27 cellular contexts compared by ENCODE assay signal in the genomic region with DNA sequence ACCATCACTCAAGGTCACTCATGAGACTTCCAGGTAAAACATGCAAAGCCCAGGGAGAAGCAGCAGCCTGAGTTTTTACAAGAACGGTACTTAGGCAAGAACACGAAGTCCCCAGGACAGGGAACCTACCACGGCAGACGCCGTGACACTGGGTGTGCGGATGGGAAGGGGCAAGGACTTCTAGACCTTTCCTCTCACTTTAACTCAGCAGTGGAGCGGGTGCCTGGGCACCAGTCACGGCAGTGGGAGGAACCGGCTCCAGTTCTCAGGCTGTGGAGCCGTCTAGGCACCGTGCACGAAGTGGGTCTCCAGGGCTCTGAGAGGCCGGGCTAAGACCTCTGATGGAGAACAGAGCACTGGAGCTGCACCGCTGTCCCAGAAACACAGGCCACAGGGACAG. TPM values are rescaled to one million over a fixed set of nuclear protein-coding genes. Genes with fewer than 3 reads are reported as not detected.
A peak's percentile ranks its signal among the peaks of the same experiment; 100 is the strongest.
DNase-seq lines count a peak whose midpoint lies in the region; ATAC-seq, FAIRE-seq and TF ChIP-seq lines count a peak whose summit lies in the region.
"Had no signal": no experiment of that assay in that cellular context is flagged by ENCODE, and none has a peak within 500 bp of the region (broad histone marks: within the 10 kb centered on the region; RNA-seq: fewer than 3 reads in every experiment).

No MANE protein-coding gene starts in this region.

- H3K4ac ChIP-seq in H1 (replicated peaks; ENCODE audit: insufficient read length, low read depth, low read length), result no peak overlapping the region

- H3K4me1 Mint-ChIP-seq in type B pancreatic cell (ENCODE audit: unreplicated experiment), result peaks cover 39% of the 10 kb centered on the region

- peak overlapping the region; percentile 7; the same call in 1 of the 2 replicates for H2AK5ac ChIP-seq in H1 (ENCODE audit: low read depth, low read length)

- TF ChIP-seq EP300 in H1 (IDR thresholded peaks at IDR 0.05; ENCODE audit: borderline replicate concordance in 1 of 2, low read depth in 2 of 2, low read length in 2 of 2) (no peak), neural cell (conservative IDR thresholded peaks at IDR 0.05; ENCODE audit: poor library complexity, severe bottlenecking) (no peak)

- H4K20me1 ChIP-seq in H1 (replicated peaks in 1 of 2; ENCODE audit: control insufficient read depth in 1 of 2, insufficient read depth in 2 of 2, low read length in 2 of 2) (peaks cover 6 to 21% of the 10 kb centered on the region in 2 experiments), neural cell (ENCODE audit: insufficient read depth) (no peaks in the 10 kb centered on the region)

- H3K9me3 ChIP-seq in heart left ventricle (no peaks in the 10 kb centered on the region), H1 (ENCODE audit: insufficient read depth in 2 of 2, low read depth in 1 of 2, low read length in 1 of 2) (no peaks in the 10 kb centered on the region), neural cell (ENCODE audit: low read length) (no peaks in the 10 kb centered on the region)
- H3K9me3 ChIP-seq: BE2C, colonic mucosa had no signal

- no peak overlapping the region for H4K91ac ChIP-seq in H1 (replicated peaks; ENCODE audit: insufficient read length, low read length)

- H3K4me2 ChIP-seq in H1 (ENCODE audit: insufficient read depth in 1 of 2, low read depth in 2 of 2, low read length in 2 of 2) (peak overlapping the region in 1 of 2 experiments; percentile 96; a peak in 2 of 4 replicates), neural cell (ENCODE audit: low read length) (peak overlapping the region; percentile 95)

- peak overlapping the region; percentile 93 for H3K4me3 Mint-ChIP-seq in type B pancreatic cell

- H3K23ac ChIP-seq in H1 (ENCODE audit: insufficient read length), result no peak overlapping the region

- DNase-seq in heart left ventricle, result no peak
- no peak for DNase-seq in Right ventricle myocardium superior
- DNase-seq in H1 (ENCODE audit: low read depth in 1 of 2, low spot score in 2 of 2), result no peak
- DNase-seq in type B pancreatic cell (ENCODE audit: extremely low spot score, unreplicated experiment), result no peak
- DNase-seq in anterior cingulate cortex (lab: John Stamatoyannopoulos, UW), result no peak
- DNase-seq: BE2C; colonic mucosa; COR-L47; hippocampal formation; mammary epithelial cell; NCI-H526 treated with DMSO at 0.1 percent for 48 hours; posterior cingulate gyrus; stimulated activated CD4-positive, alpha-beta T cell treated with anti-CD3 and anti-CD28 coated beads, Interleukin-2, amount 100 ng/mL, for 24 hours; stimulated activated naive CD4-positive, alpha-beta T cell; T-cell had no signal

- H3K23me2 ChIP-seq in H1 (ENCODE audit: low read depth, low read length), result peaks cover 15% of the 10 kb centered on the region; the same call in 1 of the 2 replicates

- 32 to 51% (median 48%) methylated on average over 14 of the region's 14 CpGs for WGBS in heart left ventricle, 4 donors
- WGBS in H1 (ENCODE audit: extremely low coverage in 1 of 2, insufficient coverage in 1 of 2, insufficient read length in 1 of 2, insufficient replicate concordance in 2 of 2, low coverage in 1 of 2, low lambda C conversion rate in 2 of 2, missing lambda C conversion rate in 1 of 2), 2 experiments, result 87% methylated on average over 14 of the region's 14 CpGs; no CpG with 5 or more reads in 1 of the 2 experiments

- H2BK15ac ChIP-seq in H1 (ENCODE audit: low read length), result no peak overlapping the region

- no peak overlapping the region for H3K18ac ChIP-seq in H1 (ENCODE audit: extremely low read depth, low read length)

- peak overlapping the region in 10 of 12 donors; percentile 48 to 99 (median 78) for H3K4me3 ChIP-seq in heart left ventricle
- H3K4me3 ChIP-seq in H1 (ENCODE audit: extremely low read depth in 1 of 4, insufficient read depth in 2 of 4, low read depth in 3 of 4, low read length in 4 of 4), result no peak overlapping the region
- peak overlapping the region; percentile 90 for H3K4me3 ChIP-seq in neural cell (ENCODE audit: low read length)
- H3K4me3 ChIP-seq: colonic mucosa had no signal

- H3K9me3 Mint-ChIP-seq in type B pancreatic cell, result no peaks in the 10 kb centered on the region
- H3K9me3 Mint-ChIP-seq: T-cell had no signal

- intact Hi-C loops in heart left ventricle (cut with DNase I), result loop anchor here in 7 of 10 donors (2.0 to 5.0 kb wide), 5 partner anchors 30 to 86 kb away; a partner anchor contains a TSS
- intact Hi-C loops in Right ventricle myocardium superior (cut with DNase I), result loop anchor here (5.0 kb wide), 1 partner anchor 34 kb away; a partner anchor contains a TSS

- H3K4me1 ChIP-seq in heart left ventricle (peaks cover 2 to 71% (median 46%) of the 10 kb centered on the region in 12 donors), H1 (replicated peaks in 1 of 4; ENCODE audit: control insufficient read depth in 3 of 4, insufficient read depth in 4 of 4, low read length in 3 of 4) (peaks cover 3 to 16% (median 8%) of the 10 kb centered on the region in 4 experiments; a peak in 5 of 7 replicates)
- H3K4me1 ChIP-seq: BE2C, colonic mucosa had no signal

- ATAC-seq in heart left ventricle (peak in 1 of 4 donors; percentile 3), Right ventricle myocardium superior (ENCODE audit: poor library complexity) (no peak), GM21529 (IDR thresholded peaks at IDR 0.05; ENCODE audit: unreplicated experiment) (no peak), GM19324 (IDR thresholded peaks at IDR 0.05; ENCODE audit: low FRiP score, unreplicated experiment) (no peak)
- ATAC-seq: HCT116, T-cell had no signal

- H3K36me3 Mint-ChIP-seq in type B pancreatic cell, result peaks cover 3% of the 10 kb centered on the region
- H3K36me3 Mint-ChIP-seq: T-cell had no signal

- H2AFZ ChIP-seq in H1 (ENCODE audit: low read length), result no peak overlapping the region
- H2AFZ ChIP-seq in neural cell (ENCODE audit: low read depth, low read length), result no peak overlapping the region

- TF ChIP-seq CTCF in heart left ventricle (IDR thresholded peaks at IDR 0.05) (no peak), H1 (IDR thresholded peaks at IDR 0.05; ENCODE audit: control extremely low read depth in 1 of 3, insufficient read depth in 1 of 3, low read depth in 1 of 3, low read length in 3 of 3) (no peak), neural cell (IDR thresholded peaks at IDR 0.05; ENCODE audit: poor library complexity, severe bottlenecking) (no peak), type B pancreatic cell (conservative IDR thresholded peaks at IDR 0.05) (no peak)

- no peak overlapping the region for H3K14ac ChIP-seq in H1 (ENCODE audit: insufficient read length)

- CTCF ChIA-PET in H1 (lab: Charles Lee; ENCODE audit: partially characterized antibody), result interaction anchor here (0.9 to 1.5 kb wide), 6 partner anchors 11 to 46 kb away, joined by 3 to 5 read pairs (median 4); no protein-coding TSS in a partner anchor

- no peak overlapping the region for H3K56ac ChIP-seq in H1 (replicated peaks; ENCODE audit: insufficient read length, low read depth, low read length)

- H3K27me3 ChIP-seq in heart left ventricle (peaks cover 0 to 27% (median 0%) of the 10 kb centered on the region in 9 donors), H1 (replicated peaks in 1 of 4; ENCODE audit: control insufficient read depth in 3 of 4, extremely low read depth in 1 of 4, insufficient read depth in 3 of 4, low read length in 3 of 4) (peaks cover 14 to 32% (median 27%) of the 10 kb centered on the region in 4 experiments; a peak in 6 of 7 replicates), neural cell (ENCODE audit: insufficient read depth, low read depth, low read length) (peaks cover 12% of the 10 kb centered on the region)

- H2BK5ac ChIP-seq in H1 (ENCODE audit: low read depth, low read length), result no peak overlapping the region

- no peak for TF ChIP-seq POLR2A in heart left ventricle (IDR thresholded peaks at IDR 0.05)
- TF ChIP-seq POLR2A in H1 (IDR thresholded peaks at IDR 0.05; ENCODE audit: control extremely low read depth in 1 of 2, low read depth in 2 of 2, low read length in 2 of 2), result no peak

- H2BK12ac ChIP-seq in H1 (ENCODE audit: low read depth, low read length), result no peak overlapping the region

- H3K27ac ChIP-seq in heart left ventricle (peak overlapping the region in 11 of 12 donors; percentile 53 to 94 (median 89)), H1 (ENCODE audit: low read depth, low read length) (no peak overlapping the region), neural cell (ENCODE audit: low read length) (no peak overlapping the region)
- H3K27ac ChIP-seq: colonic mucosa had no signal

- H4K5ac ChIP-seq in H1 (ENCODE audit: insufficient read length, low read depth, low read length), result no peak overlapping the region

- peaks cover 5% of the 10 kb centered on the region for H3F3A ChIP-seq in neural cell (ENCODE audit: insufficient read depth, low read length, poor library complexity, severe bottlenecking)

- TF ChIP-seq RAD21 in H1 (IDR thresholded peaks at IDR 0.05 in 1 of 2, conservative IDR thresholded peaks at IDR 0.05 in 1 of 2; ENCODE audit: low read depth in 2 of 2, low read length in 2 of 2) (no peak), neural cell (conservative IDR thresholded peaks at IDR 0.05) (no peak)

- H3K79me1 ChIP-seq in H1 (ENCODE audit: low read depth, low read length), result peaks cover 11% of the 10 kb centered on the region

- H3K27me3 Mint-ChIP-seq in type B pancreatic cell, result peaks cover 15% of the 10 kb centered on the region

- peaks cover 14 to 49% of the 10 kb centered on the region in 2 experiments for H3K79me2 ChIP-seq in H1 (ENCODE audit: control insufficient read depth in 1 of 2, insufficient read depth in 2 of 2, low read length in 2 of 2)
- H3K79me2 ChIP-seq in neural cell (replicated peaks; ENCODE audit: insufficient read depth, low read length), result peaks cover 47% of the 10 kb centered on the region

- POLR2A ChIA-PET in H1 (lab: Charles Lee; ENCODE audit: partially characterized antibody), result interaction anchor here (0.7 to 1.5 kb wide), 3 partner anchors 19 to 34 kb away, joined by 3 to 4 read pairs (median 4); no protein-coding TSS in a partner anchor

- no peak for FAIRE-seq in H1 (lab: Jason Lieb, UNC)
- FAIRE-seq: endometrium, TTC549 had no signal

- no peak overlapping the region for H3K9ac ChIP-seq in H1 (replicated peaks in 1 of 4; ENCODE audit: extremely low read depth in 1 of 4, low read depth in 3 of 4, low read length in 3 of 4)
- H3K9ac ChIP-seq in neural cell (ENCODE audit: low read length), result no peak overlapping the region

- H2BK20ac ChIP-seq in H1 (ENCODE audit: low read length), result no peak overlapping the region

- no peak overlapping the region for H2BK120ac ChIP-seq in H1 (replicated peaks; ENCODE audit: low read depth, low read length)

- H3K36me3 ChIP-seq in heart left ventricle, result peaks cover 0 to 3% (median 0%) of the 10 kb centered on the region in 9 donors
- no peaks in the 10 kb centered on the region; a peak in 1 of 8 replicates for H3K36me3 ChIP-seq in H1 (ENCODE audit: control insufficient read depth in 2 of 4, insufficient read depth in 4 of 4, low read length in 3 of 4)
- no peaks in the 10 kb centered on the region for H3K36me3 ChIP-seq in neural cell (ENCODE audit: insufficient read depth, low read length)
- H3K36me3 ChIP-seq: BE2C, colonic mucosa had no signal

- H4K8ac ChIP-seq in H1 (ENCODE audit: extremely low read depth, insufficient read depth, low read length), result no peak overlapping the region

- peak overlapping the region; percentile 89 for H3K27ac Mint-ChIP-seq in type B pancreatic cell
- H3K27ac Mint-ChIP-seq: activated naive CD8-positive, alpha-beta T cell had no signal

- no peaks in the 10 kb centered on the region for H3K9me2 ChIP-seq in neural cell (ENCODE audit: insufficient read depth, low read length)

RNA-seq across cellular contexts. Expression of a gene that starts 2.5 kb away (rescaled TPM):
- total RNA-seq in heart left ventricle (10 to 100 TPM; 11.2 to 27.4 (median 14.4) TPM), Right ventricle myocardium superior (13.5 TPM), type B pancreatic cell (ENCODE audit: low replicate concordance) (9.8 and 13.6 TPM in 2 replicates)
- polyA plus RNA-seq in heart left ventricle (1 to 10 TPM; 6.6 to 8.2 TPM), H1 (2011; rRNA removed) (6.4 and 10.7 TPM in 2 replicates), neural cell (15.0 and 21.0 TPM in 2 replicates)
- 21.1 and 22.4 TPM in 2 replicates for total RNA-seq in H1 (2021; fragmentation: NEBNext Ultra II Directional; extraction: Animal tissue kit (Norgen Biotek cat#: 25700))
- 8.6 TPM for polyA plus RNA-seq in H1 (2011; cell fraction: cytosol; rRNA removed)
- 14.3 TPM for polyA plus RNA-seq in H1 (2011; cell fraction: nucleus; rRNA removed)
- 8.5 to 11.4 TPM (median 10.9 TPM) in 4 replicates for polyA plus RNA-seq in H1 (2012, experiment 1 of 2)
- polyA plus RNA-seq in H1 (2012, experiment 2 of 2), result 11.3 TPM
- 7.1 TPM for polyA plus RNA-seq in H1 (2013, experiment 1 of 2)
- 7.8 TPM for polyA plus RNA-seq in H1 (2013, experiment 2 of 2)
- 32.8 and 34.9 TPM in 2 replicates for polyA minus RNA-seq in H1 (2011; rRNA and poly(A)+ RNA removed)
- polyA minus RNA-seq in H1 (2011; cell fraction: cytosol; rRNA and poly(A)+ RNA removed), result 22.2 TPM
- 18.9 TPM for polyA minus RNA-seq in H1 (2011; cell fraction: nucleus; rRNA and poly(A)+ RNA removed)
- polyA minus RNA-seq in neural cell, result 43.5 and 48.2 TPM in 2 replicates

RNA-seq across cellular contexts. Expression of a gene that starts 32.8 kb away (rescaled TPM):
- total RNA-seq in heart left ventricle (not detected), Right ventricle myocardium superior (not detected), type B pancreatic cell (ENCODE audit: low replicate concordance) (not detected in 2 replicates)
- polyA plus RNA-seq in heart left ventricle (under 1 TPM; 0.12 to 0.72 TPM), H1 (2011; rRNA removed) (0.05 TPM in 1 of 2 replicates, not detected in the other), neural cell (not detected in 2 replicates)
- total RNA-seq in H1 (2021; fragmentation: NEBNext Ultra II Directional; extraction: Animal tissue kit (Norgen Biotek cat#: 25700)), result not detected in 2 replicates
- polyA plus RNA-seq in H1 (2011; cell fraction: cytosol; rRNA removed), result not detected
- not detected for polyA plus RNA-seq in H1 (2011; cell fraction: nucleus; rRNA removed)
- polyA plus RNA-seq in H1 (2012, experiment 1 of 2), result not detected in 4 replicates
- polyA plus RNA-seq in H1 (2012, experiment 2 of 2), result not detected
- polyA plus RNA-seq in H1 (2013, experiment 1 of 2), result not detected
- polyA plus RNA-seq in H1 (2013, experiment 2 of 2), result not detected
- not detected in 2 replicates for polyA minus RNA-seq in H1 (2011; rRNA and poly(A)+ RNA removed)
- polyA minus RNA-seq in H1 (2011; cell fraction: cytosol; rRNA and poly(A)+ RNA removed), result not detected
- not detected for polyA minus RNA-seq in H1 (2011; cell fraction: nucleus; rRNA and poly(A)+ RNA removed)
- not detected in 2 replicates for polyA minus RNA-seq in neural cell
- total RNA-seq: A172, colonic mucosa, Daoy, LHCN-M2, mammary epithelial cell, skeletal muscle tissue, T-cell, urinary bladder had no signal
- polyA plus RNA-seq: mammary epithelial cell had no signal

RNA-seq across cellular contexts. Expression of a gene that starts 36.5 kb away (rescaled TPM):
- total RNA-seq in heart left ventricle, result 100 to 1,000 TPM in 1 of 9 donors, 10 to 100 TPM in 8; 65.0 to 122 (median 72.2) TPM
- 100 to 1,000 TPM in 1 of 2 donors, 10 to 100 TPM in 1; 44.4 to 179 TPM for polyA plus RNA-seq in heart left ventricle
- 69.0 TPM for total RNA-seq in Right ventricle myocardium superior
- 77.1 and 78.1 TPM in 2 replicates for total RNA-seq in H1 (2021; fragmentation: NEBNext Ultra II Directional; extraction: Animal tissue kit (Norgen Biotek cat#: 25700))
- polyA plus RNA-seq in H1 (2011; rRNA removed), result 80.2 and 96.5 TPM in 2 replicates
- polyA plus RNA-seq in H1 (2011; cell fraction: cytosol; rRNA removed), result 101 TPM
- 124 TPM for polyA plus RNA-seq in H1 (2011; cell fraction: nucleus; rRNA removed)
- 61.9 to 82.8 TPM (median 77.6 TPM) in 4 replicates for polyA plus RNA-seq in H1 (2012, experiment 1 of 2)
- polyA plus RNA-seq in H1 (2012, experiment 2 of 2), result 87.8 TPM
- 57.0 TPM for polyA plus RNA-seq in H1 (2013, experiment 1 of 2)
- polyA plus RNA-seq in H1 (2013, experiment 2 of 2), result 55.6 TPM
- 52.5 and 67.0 TPM in 2 replicates for polyA minus RNA-seq in H1 (2011; rRNA and poly(A)+ RNA removed)
- 78.2 TPM for polyA minus RNA-seq in H1 (2011; cell fraction: cytosol; rRNA and poly(A)+ RNA removed)
- 31.7 TPM for polyA minus RNA-seq in H1 (2011; cell fraction: nucleus; rRNA and poly(A)+ RNA removed)
- polyA plus RNA-seq in neural cell, result 142 TPM in 2 replicates
- polyA minus RNA-seq in neural cell, result 54.2 and 57.5 TPM in 2 replicates
- total RNA-seq in type B pancreatic cell (ENCODE audit: low replicate concordance), result 76.5 and 96.3 TPM in 2 replicates

Comparison
In these comparisons a context has a peak if more than half of its experiments do, and no peak if none do; other contexts are left out.
1. H3K27ac ChIP-seq: peak in heart left ventricle (11 of 12); none in H1 (single experiment) and neural cell (single experiment).
2. H3K4me3 ChIP-seq: peak in heart left ventricle (10 of 12) and neural cell (single experiment); none in H1 (0 of 4).